Comparison of ENCODE assay signal across 1 cellular context in the genomic region with DNA sequence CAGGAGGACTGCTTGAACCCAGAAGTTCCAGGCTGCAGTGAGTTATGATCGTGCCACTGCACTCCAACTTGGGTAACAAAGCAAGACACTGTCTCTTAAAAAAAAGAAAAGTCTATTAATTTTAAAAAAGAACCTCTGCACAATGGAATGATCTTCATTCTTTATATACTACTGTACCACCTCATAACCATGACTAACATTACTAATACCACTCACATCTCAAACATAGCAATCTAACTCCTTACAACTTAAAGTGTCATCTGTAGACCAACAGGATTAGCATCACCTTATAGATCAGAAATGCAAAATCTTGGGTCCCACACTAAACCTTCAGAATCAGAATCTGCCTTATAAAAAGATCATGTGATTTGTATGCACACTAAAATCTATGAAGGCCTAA.
TF ChIP-seq lines count a peak whose summit lies in the region.

No MANE protein-coding gene starts in this region.

TF ChIP-seq in GM23338, 12 proteins besides CTCF, POLR2A, EP300 and RAD21 (continued from another document):
- TF ChIP-seq, protein P1, sequence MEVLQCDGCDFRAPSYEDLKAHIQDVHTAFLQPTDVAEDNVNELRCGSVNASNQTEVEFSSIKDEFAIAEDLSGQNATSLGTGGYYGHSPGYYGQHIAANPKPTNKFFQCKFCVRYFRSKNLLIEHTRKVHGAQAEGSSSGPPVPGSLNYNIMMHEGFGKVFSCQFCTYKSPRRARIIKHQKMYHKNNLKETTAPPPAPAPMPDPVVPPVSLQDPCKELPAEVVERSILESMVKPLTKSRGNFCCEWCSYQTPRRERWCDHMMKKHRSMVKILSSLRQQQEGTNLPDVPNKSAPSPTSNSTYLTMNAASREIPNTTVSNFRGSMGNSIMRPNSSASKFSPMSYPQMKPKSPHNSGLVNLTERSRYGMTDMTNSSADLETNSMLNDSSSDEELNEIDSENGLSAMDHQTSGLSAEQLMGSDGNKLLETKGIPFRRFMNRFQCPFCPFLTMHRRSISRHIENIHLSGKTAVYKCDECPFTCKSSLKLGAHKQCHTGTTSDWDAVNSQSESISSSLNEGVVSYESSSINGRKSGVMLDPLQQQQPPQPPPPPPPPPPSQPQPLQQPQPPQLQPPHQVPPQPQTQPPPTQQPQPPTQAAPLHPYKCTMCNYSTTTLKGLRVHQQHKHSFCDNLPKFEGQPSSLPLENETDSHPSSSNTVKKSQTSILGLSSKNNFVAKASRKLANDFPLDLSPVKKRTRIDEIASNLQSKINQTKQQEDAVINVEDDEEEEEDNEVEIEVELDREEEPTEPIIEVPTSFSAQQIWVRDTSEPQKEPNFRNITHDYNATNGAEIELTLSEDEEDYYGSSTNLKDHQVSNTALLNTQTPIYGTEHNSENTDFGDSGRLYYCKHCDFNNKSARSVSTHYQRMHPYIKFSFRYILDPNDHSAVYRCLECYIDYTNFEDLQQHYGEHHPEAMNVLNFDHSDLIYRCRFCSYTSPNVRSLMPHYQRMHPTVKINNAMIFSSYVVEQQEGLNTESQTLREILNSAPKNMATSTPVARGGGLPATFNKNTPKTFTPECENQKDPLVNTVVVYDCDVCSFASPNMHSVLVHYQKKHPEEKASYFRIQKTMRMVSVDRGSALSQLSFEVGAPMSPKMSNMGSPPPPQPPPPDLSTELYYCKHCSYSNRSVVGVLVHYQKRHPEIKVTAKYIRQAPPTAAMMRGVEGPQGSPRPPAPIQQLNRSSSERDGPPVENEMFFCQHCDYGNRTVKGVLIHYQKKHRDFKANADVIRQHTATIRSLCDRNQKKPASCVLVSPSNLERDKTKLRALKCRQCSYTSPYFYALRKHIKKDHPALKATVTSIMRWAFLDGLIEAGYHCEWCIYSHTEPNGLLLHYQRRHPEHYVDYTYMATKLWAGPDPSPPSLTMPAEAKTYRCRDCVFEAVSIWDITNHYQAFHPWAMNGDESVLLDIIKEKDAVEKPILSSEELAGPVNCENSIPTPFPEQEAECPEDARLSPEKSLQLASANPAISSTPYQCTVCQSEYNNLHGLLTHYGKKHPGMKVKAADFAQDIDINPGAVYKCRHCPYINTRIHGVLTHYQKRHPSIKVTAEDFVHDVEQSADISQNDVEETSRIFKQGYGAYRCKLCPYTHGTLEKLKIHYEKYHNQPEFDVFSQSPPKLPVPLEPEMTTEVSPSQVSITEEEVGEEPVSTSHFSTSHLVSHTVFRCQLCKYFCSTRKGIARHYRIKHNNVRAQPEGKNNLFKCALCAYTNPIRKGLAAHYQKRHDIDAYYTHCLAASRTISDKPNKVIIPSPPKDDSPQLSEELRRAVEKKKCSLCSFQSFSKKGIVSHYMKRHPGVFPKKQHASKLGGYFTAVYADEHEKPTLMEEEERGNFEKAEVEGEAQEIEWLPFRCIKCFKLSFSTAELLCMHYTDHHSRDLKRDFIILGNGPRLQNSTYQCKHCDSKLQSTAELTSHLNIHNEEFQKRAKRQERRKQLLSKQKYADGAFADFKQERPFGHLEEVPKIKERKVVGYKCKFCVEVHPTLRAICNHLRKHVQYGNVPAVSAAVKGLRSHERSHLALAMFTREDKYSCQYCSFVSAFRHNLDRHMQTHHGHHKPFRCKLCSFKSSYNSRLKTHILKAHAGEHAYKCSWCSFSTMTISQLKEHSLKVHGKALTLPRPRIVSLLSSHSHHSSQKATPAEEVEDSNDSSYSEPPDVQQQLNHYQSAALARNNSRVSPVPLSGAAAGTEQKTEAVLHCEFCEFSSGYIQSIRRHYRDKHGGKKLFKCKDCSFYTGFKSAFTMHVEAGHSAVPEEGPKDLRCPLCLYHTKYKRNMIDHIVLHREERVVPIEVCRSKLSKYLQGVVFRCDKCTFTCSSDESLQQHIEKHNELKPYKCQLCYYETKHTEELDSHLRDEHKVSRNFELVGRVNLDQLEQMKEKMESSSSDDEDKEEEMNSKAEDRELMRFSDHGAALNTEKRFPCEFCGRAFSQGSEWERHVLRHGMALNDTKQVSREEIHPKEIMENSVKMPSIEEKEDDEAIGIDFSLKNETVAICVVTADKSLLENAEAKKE (CRISPR knock-in tag; IDR thresholded peaks at IDR 0.05), result no peak
- no peak for TF ChIP-seq ZNF114 (CRISPR knock-in tag; IDR thresholded peaks at IDR 0.05)
- TF ChIP-seq, protein P2, sequence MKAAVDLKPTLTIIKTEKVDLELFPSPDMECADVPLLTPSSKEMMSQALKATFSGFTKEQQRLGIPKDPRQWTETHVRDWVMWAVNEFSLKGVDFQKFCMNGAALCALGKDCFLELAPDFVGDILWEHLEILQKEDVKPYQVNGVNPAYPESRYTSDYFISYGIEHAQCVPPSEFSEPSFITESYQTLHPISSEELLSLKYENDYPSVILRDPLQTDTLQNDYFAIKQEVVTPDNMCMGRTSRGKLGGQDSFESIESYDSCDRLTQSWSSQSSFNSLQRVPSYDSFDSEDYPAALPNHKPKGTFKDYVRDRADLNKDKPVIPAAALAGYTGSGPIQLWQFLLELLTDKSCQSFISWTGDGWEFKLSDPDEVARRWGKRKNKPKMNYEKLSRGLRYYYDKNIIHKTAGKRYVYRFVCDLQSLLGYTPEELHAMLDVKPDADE (IDR thresholded peaks at IDR 0.05), result no peak
- TF ChIP-seq ZNF331 (CRISPR knock-in tag; IDR thresholded peaks at IDR 0.05; ENCODE audit: low read depth), result no peak
- TF ChIP-seq JUNB (IDR thresholded peaks at IDR 0.05; ENCODE audit: unreplicated experiment), result no peak
- TF ChIP-seq, protein P3, sequence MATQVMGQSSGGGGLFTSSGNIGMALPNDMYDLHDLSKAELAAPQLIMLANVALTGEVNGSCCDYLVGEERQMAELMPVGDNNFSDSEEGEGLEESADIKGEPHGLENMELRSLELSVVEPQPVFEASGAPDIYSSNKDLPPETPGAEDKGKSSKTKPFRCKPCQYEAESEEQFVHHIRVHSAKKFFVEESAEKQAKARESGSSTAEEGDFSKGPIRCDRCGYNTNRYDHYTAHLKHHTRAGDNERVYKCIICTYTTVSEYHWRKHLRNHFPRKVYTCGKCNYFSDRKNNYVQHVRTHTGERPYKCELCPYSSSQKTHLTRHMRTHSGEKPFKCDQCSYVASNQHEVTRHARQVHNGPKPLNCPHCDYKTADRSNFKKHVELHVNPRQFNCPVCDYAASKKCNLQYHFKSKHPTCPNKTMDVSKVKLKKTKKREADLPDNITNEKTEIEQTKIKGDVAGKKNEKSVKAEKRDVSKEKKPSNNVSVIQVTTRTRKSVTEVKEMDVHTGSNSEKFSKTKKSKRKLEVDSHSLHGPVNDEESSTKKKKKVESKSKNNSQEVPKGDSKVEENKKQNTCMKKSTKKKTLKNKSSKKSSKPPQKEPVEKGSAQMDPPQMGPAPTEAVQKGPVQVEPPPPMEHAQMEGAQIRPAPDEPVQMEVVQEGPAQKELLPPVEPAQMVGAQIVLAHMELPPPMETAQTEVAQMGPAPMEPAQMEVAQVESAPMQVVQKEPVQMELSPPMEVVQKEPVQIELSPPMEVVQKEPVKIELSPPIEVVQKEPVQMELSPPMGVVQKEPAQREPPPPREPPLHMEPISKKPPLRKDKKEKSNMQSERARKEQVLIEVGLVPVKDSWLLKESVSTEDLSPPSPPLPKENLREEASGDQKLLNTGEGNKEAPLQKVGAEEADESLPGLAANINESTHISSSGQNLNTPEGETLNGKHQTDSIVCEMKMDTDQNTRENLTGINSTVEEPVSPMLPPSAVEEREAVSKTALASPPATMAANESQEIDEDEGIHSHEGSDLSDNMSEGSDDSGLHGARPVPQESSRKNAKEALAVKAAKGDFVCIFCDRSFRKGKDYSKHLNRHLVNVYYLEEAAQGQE (IDR thresholded peaks at IDR 0.05; ENCODE audit: unreplicated experiment), result no peak
- no peak for TF ChIP-seq EZH2 (IDR thresholded peaks at IDR 0.05; ENCODE audit: low read depth, unreplicated experiment)
- no peak for TF ChIP-seq POLR2AphosphoS5 (IDR thresholded peaks at IDR 0.05; ENCODE audit: low read depth)
